ENCODE assay signal across 21 cellular contexts in the genomic region with DNA sequence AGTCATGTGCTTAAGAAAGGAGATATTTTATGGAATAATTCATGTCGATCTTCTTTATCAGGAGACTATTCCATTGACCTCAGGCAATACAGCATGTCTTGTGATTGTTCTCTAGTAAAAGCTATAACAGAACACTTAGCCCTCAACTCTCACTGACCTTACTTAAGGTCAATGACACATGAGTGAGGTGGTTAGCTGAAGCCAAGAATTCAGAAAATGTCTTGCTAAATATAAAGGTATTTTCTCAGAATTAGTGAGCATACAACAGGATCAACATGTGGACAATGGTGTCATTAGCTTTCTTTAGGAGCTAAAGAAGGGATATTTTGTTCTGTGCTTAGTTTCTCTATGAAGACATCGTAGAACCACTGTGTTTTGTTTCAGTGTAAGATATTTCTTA.
"Had no signal": no experiment of that assay in that cellular context is flagged by ENCODE, and none has a peak within 500 bp of the region (broad histone marks: within the 10 kb centered on the region; RNA-seq: fewer than 3 reads in every experiment).

No MANE protein-coding gene starts in this region.

- ATAC-seq: effector memory CD8-positive, alpha-beta T cell; gastroesophageal sphincter; heart left ventricle; left cardiac atrium; lower lobe of right lung; natural killer cell treated with Interleukin-12 subunit alpha and Interleukin-12 subunit beta and Interleukin-15 and Interleukin-18, amount 100 ng/mL, for 72 hours; pancreas; stimulated activated memory B cell treated with anti-CD40 and anti-IgM and Interleukin-4, amounts not matched to agents 10 μg/mL and 1 μg/mL and 100 μg/mL, for 72 hours; stimulated activated naive CD8-positive, alpha-beta T cell treated with anti-CD3 and anti-CD28 coated beads, Interleukin-15, Interleukin-2, amounts not matched to agents 100 U/mL and 50 U/mL, for 24 hours had no signal

- H3K27me3 ChIP-seq: gastroesophageal sphincter, heart left ventricle, hepatocyte, neutrophil, right atrium auricular region, sigmoid colon, spleen, testis, tibial artery had no signal

- H3K27ac ChIP-seq: gastroesophageal sphincter, heart left ventricle, hepatocyte, left ventricle myocardium inferior, lower lobe of right lung, neutrophil, pancreas, right atrium auricular region, sigmoid colon, skin epidermis, spleen, testis, tibial artery had no signal

- H3K36me3 ChIP-seq: gastroesophageal sphincter, heart left ventricle, left ventricle myocardium inferior, lower lobe of right lung, neutrophil, pancreas, right atrium auricular region, sigmoid colon, spleen, tibial artery had no signal

- H3K4me1 ChIP-seq: gastroesophageal sphincter, heart left ventricle, left ventricle myocardium inferior, lower lobe of right lung, pancreas, right atrium auricular region, sigmoid colon, spleen, testis, tibial artery had no signal

- H3K9me3 ChIP-seq: gastroesophageal sphincter, heart left ventricle, left ventricle myocardium inferior, lower lobe of right lung, neutrophil, pancreas, right atrium auricular region, sigmoid colon, spleen, testis, tibial artery had no signal

- DNase-seq: cortex of kidney; effector memory CD8-positive, alpha-beta T cell; heart left ventricle; left cardiac atrium; left ventricle myocardium inferior; lower lobe of right lung; pancreas; sigmoid colon; spleen; stimulated activated CD4-positive, alpha-beta T cell treated with anti-CD3 and anti-CD28 coated beads, Interleukin-4, amount 100 ng/mL, for 4 hours; stimulated activated naive CD8-positive, alpha-beta T cell treated with anti-CD3 and anti-CD28 coated beads, Interleukin-15, Interleukin-2, amounts not matched to agents 100 U/mL and 50 U/mL, for 24 hours; substantia nigra; testis; tibial artery had no signal

- H3K4me3 ChIP-seq: gastroesophageal sphincter, heart left ventricle, hepatocyte, left ventricle myocardium inferior, lower lobe of right lung, pancreas, right atrium auricular region, sigmoid colon, skin epidermis, spleen, testis, tibial artery had no signal
